9 cellular contexts compared by ENCODE assay signal in genomic region chr19:46728208-46728607, GRCh38. TPM values are rescaled to one million over a fixed set of nuclear protein-coding genes. Genes with fewer than 3 reads are reported as not detected.
DNase-seq lines count a peak whose midpoint lies in the region; ATAC-seq and TF ChIP-seq lines count a peak whose summit lies in the region.
"Had no signal": no experiment of that assay in that cellular context is flagged by ENCODE, and none has a peak within 500 bp of the region (broad histone marks: within the 10 kb centered on the region; RNA-seq: fewer than 3 reads in every experiment).

No MANE protein-coding gene starts in this region.

- H3K27ac ChIP-seq in esophagus squamous epithelium (peak overlapping the region in 3 of 4 donors; percentile 11 to 77 (median 38)), lung (ENCODE audit: low read depth in 1 of 2, low read length in 1 of 2) (peak overlapping the region in 1 of 2 donors; percentile 50), subcutaneous abdominal adipose tissue (ENCODE audit: low read depth, low read length) (peak overlapping the region; percentile 65)
- H3K27ac ChIP-seq: GM23248 had no signal

- peaks cover 28% of the 10 kb centered on the region for H3K4me1 Mint-ChIP-seq in T-helper 17 cell
- peaks cover 19 to 33% of the 10 kb centered on the region in 2 donors for H3K4me1 Mint-ChIP-seq in effector memory CD8-positive, alpha-beta T cell (ENCODE audit: low read depth in 2 of 2)

- H3K9me3 ChIP-seq in T-helper 17 cell (ENCODE audit: control insufficient read depth, low read length, poor library complexity, severe bottlenecking) (no peaks in the 10 kb centered on the region), esophagus squamous epithelium (no peaks in the 10 kb centered on the region), lung (ENCODE audit: control insufficient read depth in 2 of 2, insufficient read depth in 1 of 2, low read length in 1 of 2) (no peaks in the 10 kb centered on the region), subcutaneous abdominal adipose tissue (ENCODE audit: control insufficient read depth in 5 of 5, low read length in 5 of 5) (no peaks in the 10 kb centered on the region)

- H3K4me3 Mint-ChIP-seq in T-helper 17 cell: no peak overlapping the region
- H3K4me3 Mint-ChIP-seq in effector memory CD8-positive, alpha-beta T cell: no peak overlapping the region
- H3K4me3 Mint-ChIP-seq: activated naive CD4-positive, alpha-beta T cell treated with anti-CD3 and anti-CD28 coated beads for 36 hours had no signal

- no peaks in the 10 kb centered on the region for H3K9me3 Mint-ChIP-seq in effector memory CD8-positive, alpha-beta T cell
- H3K9me3 Mint-ChIP-seq: activated naive CD4-positive, alpha-beta T cell treated with anti-CD3 and anti-CD28 coated beads for 36 hours had no signal

- intact Hi-C loops in esophagus squamous epithelium (cut with DNase I): no loop called here

- H3K9ac ChIP-seq in subcutaneous abdominal adipose tissue (ENCODE audit: low read length in 5 of 5): peak overlapping the region in 1 of 5 donors; percentile 33
- H3K9ac ChIP-seq: GM23248 had no signal

- H3K27me3 Mint-ChIP-seq in T-helper 17 cell: no peaks in the 10 kb centered on the region
- H3K27me3 Mint-ChIP-seq in effector memory CD8-positive, alpha-beta T cell: no peaks in the 10 kb centered on the region

- DNase-seq in T-helper 17 cell (no peak), esophagus squamous epithelium (lab: John Stamatoyannopoulos, UW) (no peak), lung (ENCODE audit: low spot score) (no peak)
- DNase-seq in effector memory CD8-positive, alpha-beta T cell: no peak

- no peak for ATAC-seq in T-helper 17 cell
- ATAC-seq in lung (ENCODE audit: insufficient read depth, low FRiP score): peak; percentile 5
- no peak for ATAC-seq in activated CD4-positive, CD25-positive, alpha-beta regulatory T cell treated with anti-CD3 and anti-CD28 coated beads, Interleukin-2, amount 50 U/mL, for 24 hours
- no peak for ATAC-seq in GM19023 (IDR thresholded peaks at IDR 0.05; ENCODE audit: unreplicated experiment)
- no peak for ATAC-seq in effector memory CD8-positive, alpha-beta T cell (replicated peaks)

- peaks cover 67 to 100% (median 78%) of the 10 kb centered on the region in 3 donors for H3K36me3 ChIP-seq in esophagus squamous epithelium
- H3K36me3 ChIP-seq in lung (ENCODE audit: control insufficient read depth in 2 of 2, insufficient read depth in 2 of 2, low read length in 2 of 2): peaks cover 10 to 86% of the 10 kb centered on the region in 2 donors
- peaks cover 0 to 99% (median 92%) of the 10 kb centered on the region in 5 donors for H3K36me3 ChIP-seq in subcutaneous abdominal adipose tissue (ENCODE audit: control insufficient read depth in 5 of 5, insufficient read depth in 5 of 5, low read length in 5 of 5)

- 80% methylated on average over 1 of the region's 14 CpGs; no CpG with 5 or more reads in 1 of the 2 donors for WGBS in esophagus squamous epithelium, 2 donors
- 56 to 61% methylated on average over 11 to 14 of the region's 14 CpGs for WGBS in lung, 2 donors

- no peak for TF ChIP-seq POLR2A in esophagus squamous epithelium (IDR thresholded peaks at IDR 0.05)

- H3K4me3 ChIP-seq in esophagus squamous epithelium (no peak overlapping the region), lung (no peak overlapping the region), subcutaneous abdominal adipose tissue (ENCODE audit: low read depth in 1 of 5, low read length in 5 of 5) (peak overlapping the region in 2 of 5 donors; percentile 38 to 41)
- H3K4me3 ChIP-seq: GM23248 had no signal

- peaks cover 3% of the 10 kb centered on the region for H3K36me3 Mint-ChIP-seq in T-helper 17 cell (ENCODE audit: low read depth)
- peaks cover 77% of the 10 kb centered on the region for H3K36me3 Mint-ChIP-seq in effector memory CD8-positive, alpha-beta T cell (ENCODE audit: insufficient read depth)

- H3K27me3 ChIP-seq in esophagus squamous epithelium (no peaks in the 10 kb centered on the region), lung (ENCODE audit: control insufficient read depth, insufficient read depth) (no peaks in the 10 kb centered on the region), subcutaneous abdominal adipose tissue (ENCODE audit: control insufficient read depth in 5 of 5, insufficient read depth in 4 of 5, low read length in 5 of 5) (no peaks in the 10 kb centered on the region)

- H3K4me1 ChIP-seq in esophagus squamous epithelium (peaks cover 26 to 74% (median 32%) of the 10 kb centered on the region in 3 donors), lung (ENCODE audit: control insufficient read depth in 2 of 2, insufficient read depth in 2 of 2, low read length in 2 of 2) (no peaks in the 10 kb centered on the region), subcutaneous abdominal adipose tissue (ENCODE audit: control insufficient read depth in 5 of 5, insufficient read depth in 5 of 5, low read length in 5 of 5) (peaks cover 2 to 80% (median 36%) of the 10 kb centered on the region in 5 donors)

- peak overlapping the region; percentile 49 for H3K27ac Mint-ChIP-seq in T-helper 17 cell
- H3K27ac Mint-ChIP-seq in effector memory CD8-positive, alpha-beta T cell: peak overlapping the region in 1 of 2 donors; percentile 82
- H3K27ac Mint-ChIP-seq: activated naive CD4-positive, alpha-beta T cell treated with anti-CD3 and anti-CD28 coated beads for 36 hours had no signal

- TF ChIP-seq CTCF in esophagus squamous epithelium (IDR thresholded peaks at IDR 0.05) (no peak), lung (IDR thresholded peaks at IDR 0.05; ENCODE audit: control extremely low read depth, extremely low read depth) (no peak)

RNA-seq across cellular contexts. Expression of gene PRKD2, which starts 11.3 kb away (rescaled TPM):
- 100 to 1,000 TPM; 112 to 122 TPM for total RNA-seq in T-helper 17 cell
- 10 to 100 TPM; 28.8 to 54.2 (median 31.8) TPM for total RNA-seq in esophagus squamous epithelium
- total RNA-seq in lung: 10 to 100 TPM; 52.1 to 56.2 TPM
- polyA plus RNA-seq in lung: 10 to 100 TPM; 35.5 to 38.1 TPM

RNA-seq across cellular contexts. Expression of gene FKRP, which starts 17.6 kb away (rescaled TPM):
- total RNA-seq in T-helper 17 cell (10 to 100 TPM; 22.5 to 23.3 TPM), esophagus squamous epithelium (10 to 100 TPM in 1 of 4 donors, 1 to 10 TPM in 3; 5.6 to 12.6 (median 9.3) TPM), lung (10 to 100 TPM; 16.1 to 23.9 TPM)
- 10 to 100 TPM; 10.8 to 14.4 TPM for polyA plus RNA-seq in lung

RNA-seq across cellular contexts. Expression of gene STRN4, which starts 18.0 kb away (rescaled TPM):
- 100 to 1,000 TPM; 108 to 145 TPM for total RNA-seq in T-helper 17 cell
- total RNA-seq in esophagus squamous epithelium: 10 to 100 TPM; 60.1 to 86.4 (median 69.7) TPM
- 10 to 100 TPM; 71.6 to 86.8 TPM for total RNA-seq in lung
- polyA plus RNA-seq in lung: 10 to 100 TPM; 71.9 to 86.6 TPM
